9 cellular contexts compared by ENCODE assay signal in genomic region chr5:141960018-141960417, GRCh38. TPM values are rescaled to one million over a fixed set of nuclear protein-coding genes. Genes with fewer than 3 reads are reported as not detected.
DNase-seq lines count a peak whose midpoint lies in the region; ATAC-seq and TF ChIP-seq lines count a peak whose summit lies in the region.
"Had no signal": no experiment of that assay in that cellular context is flagged by ENCODE, and none has a peak within 500 bp of the region (broad histone marks: within the 10 kb centered on the region; RNA-seq: fewer than 3 reads in every experiment).

No MANE protein-coding gene starts in this region.

- peak in 2 of 8 donors; percentile 27 to 41 for ATAC-seq in heart right ventricle
- ATAC-seq in WTC11: peak; percentile 10
- no peak for ATAC-seq in thoracic aorta (ENCODE audit: insufficient number of reproducible peaks, low FRiP score, low read depth)
- no peak for ATAC-seq in HG02678 (IDR thresholded peaks at IDR 0.05; ENCODE audit: unreplicated experiment)
- no peak for ATAC-seq in GM19395 (IDR thresholded peaks at IDR 0.05; ENCODE audit: unreplicated experiment)

- no peaks in the 10 kb centered on the region for H3K9me3 Mint-ChIP-seq in WTC11

- DNase-seq in heart right ventricle (no peak), right atrium auricular region (ENCODE audit: low spot score) (no peak), WTC11 (ENCODE audit: low spot score) (peak; percentile 54), fibroblast of the aortic adventitia (ENCODE audit: low read depth) (no peak), thoracic aorta (ENCODE audit: low spot score) (no peak), AG08395 (ENCODE audit: low spot score) (no peak)

- intact Hi-C loops in heart right ventricle (cut with DNase I): loop anchor here in 9 of 10 donors (1.0 to 10.0 kb wide), 11 partner anchors 38 to 295 kb away; partner anchors contain the start of gene DELE1 (in 1 of the 9)

- H3K36me3 ChIP-seq in heart right ventricle: peaks cover 0 to 2% (median 0%) of the 10 kb centered on the region in 9 donors
- H3K36me3 ChIP-seq in right atrium auricular region: no peaks in the 10 kb centered on the region
- H3K36me3 ChIP-seq in thoracic aorta: no peaks in the 10 kb centered on the region
- H3K36me3 ChIP-seq: Peyer's patch had no signal

- no peak overlapping the region for H3K4me3 Mint-ChIP-seq in WTC11

- H3K27me3 Mint-ChIP-seq in WTC11 (ENCODE audit: low read depth): no peaks in the 10 kb centered on the region

- H3K4me3 ChIP-seq in heart right ventricle: no peak overlapping the region
- no peak overlapping the region for H3K4me3 ChIP-seq in right atrium auricular region
- no peak overlapping the region for H3K4me3 ChIP-seq in fibroblast of the aortic adventitia (ENCODE audit: low read depth, low read length)
- no peak overlapping the region for H3K4me3 ChIP-seq in thoracic aorta
- H3K4me3 ChIP-seq: Peyer's patch had no signal

- POLR2A ChIA-PET in WTC11 (lab: Charles Lee): interaction anchor here (1.2 to 1.7 kb wide), 4 partner anchors 9 to 258 kb away, joined by 3 to 8 read pairs (median 4); partner anchors contain the start of genes DELE1 and RNF14

- no peaks in the 10 kb centered on the region for H3K9me3 ChIP-seq in heart right ventricle
- no peaks in the 10 kb centered on the region for H3K9me3 ChIP-seq in right atrium auricular region
- no peaks in the 10 kb centered on the region for H3K9me3 ChIP-seq in thoracic aorta
- H3K9me3 ChIP-seq: Peyer's patch had no signal

- H3K4me1 Mint-ChIP-seq in WTC11: peaks cover 38% of the 10 kb centered on the region

- H3K27me3 ChIP-seq in heart right ventricle (no peaks in the 10 kb centered on the region), right atrium auricular region (no peaks in the 10 kb centered on the region), thoracic aorta (replicated peaks; ENCODE audit: insufficient read depth) (no peaks in the 10 kb centered on the region)
- H3K27me3 ChIP-seq: Peyer's patch had no signal

- no peak overlapping the region for H3K27ac Mint-ChIP-seq in WTC11

- CTCF ChIA-PET in WTC11 (lab: Charles Lee): interaction anchor here (0.6 to 7.4 kb wide), 67 partner anchors 10 to 484 kb away, joined by 3 to 136 read pairs (median 7); partner anchors contain the start of genes ARAP3, DELE1, DIAPH1 and FCHSD1

- peak overlapping the region in 8 of 10 donors; percentile 36 to 89 (median 82) for H3K27ac ChIP-seq in heart right ventricle
- H3K27ac ChIP-seq in right atrium auricular region: no peak overlapping the region
- H3K27ac ChIP-seq in thoracic aorta: no peak overlapping the region

- H3K36me3 Mint-ChIP-seq in WTC11: no peaks in the 10 kb centered on the region

- peak in 6 of 9 donors; percentile 28 to 49 (median 36) for TF ChIP-seq CTCF in heart right ventricle (IDR thresholded peaks at IDR 0.05)
- peak in 1 of 2 donors; percentile 28 for TF ChIP-seq CTCF in right atrium auricular region (IDR thresholded peaks at IDR 0.05)
- TF ChIP-seq CTCF in WTC11 (IDR thresholded peaks at IDR 0.05): no peak
- TF ChIP-seq CTCF in fibroblast of the aortic adventitia (IDR thresholded peaks at IDR 0.05; ENCODE audit: insufficient read depth, low read length): peak; percentile 28
- TF ChIP-seq CTCF in thoracic aorta (IDR thresholded peaks at IDR 0.05): peak; percentile 27

- peaks cover 5 to 60% (median 44%) of the 10 kb centered on the region in 9 donors for H3K4me1 ChIP-seq in heart right ventricle
- H3K4me1 ChIP-seq in right atrium auricular region: peaks cover 4 to 29% of the 10 kb centered on the region in 2 donors
- peaks cover 6 to 29% of the 10 kb centered on the region in 2 donors for H3K4me1 ChIP-seq in thoracic aorta (ENCODE audit: control insufficient read depth in 1 of 2, low read depth in 2 of 2)

- 49 to 55% methylated on average over 10 of the region's 10 CpGs for WGBS in heart right ventricle, 2 donors

TF ChIP-seq in WTC11, 78 proteins besides CTCF, POLR2A, EP300 and RAD21:
- TF ChIP-seq USF1 (CRISPR knock-in tag; IDR thresholded peaks at IDR 0.05) (peak; percentile 77), USF2 (CRISPR knock-in tag; IDR thresholded peaks at IDR 0.05) (peak; percentile 81), PREB (CRISPR knock-in tag; IDR thresholded peaks at IDR 0.05; ENCODE audit: borderline replicate concordance) (no peak), ZBTB21 (CRISPR knock-in tag; IDR thresholded peaks at IDR 0.05; ENCODE audit: borderline replicate concordance) (no peak), ZNF423 (CRISPR knock-in tag; IDR thresholded peaks at IDR 0.05) (0 out of 2 replicates have a peak, but pooled peaks have one; percentile 44), STAT6 (CRISPR knock-in tag; conservative IDR thresholded peaks at IDR 0.05; ENCODE audit: low read depth) (no peak)

RNA-seq across cellular contexts. Expression of gene PCDH12, which starts 2.0 kb away (rescaled TPM):
- total RNA-seq in heart right ventricle: 10 to 100 TPM in 5 of 10 donors, 1 to 10 TPM in 5; 4.9 to 16.6 (median 9.6) TPM
- polyA plus RNA-seq in heart right ventricle: 1 to 10 TPM; 3.6 to 3.7 TPM
- 1 to 10 TPM; 7.6 to 8.8 TPM for total RNA-seq in right atrium auricular region
- total RNA-seq in WTC11 (2021): 0.02 to 0.33 TPM in 2 of 3 replicates, not detected in the other
- total RNA-seq in fibroblast of the aortic adventitia (ENCODE audit: low replicate concordance): under 0.01 and 0.16 TPM in 2 replicates
- 1 to 10 TPM; 5.1 to 5.2 TPM for total RNA-seq in thoracic aorta

RNA-seq across cellular contexts. Expression of gene RNF14, which starts 8.9 kb away (rescaled TPM):
- total RNA-seq in heart right ventricle (100 to 1,000 TPM in 6 of 10 donors, 10 to 100 TPM in 4; 84.6 to 130 (median 102) TPM), right atrium auricular region (10 to 100 TPM; 59.7 to 74.6 TPM), WTC11 (2021) (17.0 to 22.6 TPM (median 20.5 TPM) in 3 replicates), fibroblast of the aortic adventitia (ENCODE audit: low replicate concordance) (80.3 and 93.6 TPM in 2 replicates), thoracic aorta (10 to 100 TPM; 63.4 to 93.3 TPM)
- 10 to 100 TPM; 20.3 to 44.9 TPM for polyA plus RNA-seq in heart right ventricle

RNA-seq across cellular contexts. Expression of gene DELE1, which starts 36.3 kb away (rescaled TPM):
- total RNA-seq in heart right ventricle: 100 to 1,000 TPM in 6 of 10 donors, 10 to 100 TPM in 4; 82.1 to 192 (median 141) TPM
- polyA plus RNA-seq in heart right ventricle: 10 to 100 TPM; 50.1 to 69.8 TPM
- total RNA-seq in right atrium auricular region: 10 to 100 TPM; 49.5 to 89.1 TPM
- total RNA-seq in WTC11 (2021): 79.3 to 83.8 TPM (median 81.5 TPM) in 3 replicates
- total RNA-seq in fibroblast of the aortic adventitia (ENCODE audit: low replicate concordance): 50.9 and 59.0 TPM in 2 replicates
- 100 to 1,000 TPM in 1 of 2 donors, 10 to 100 TPM in 1; 82.5 to 108 TPM for total RNA-seq in thoracic aorta

RNA-seq across cellular contexts. Expression of gene GNPDA1, which starts 52.8 kb away (rescaled TPM):
- 10 to 100 TPM; 18.9 to 24.3 (median 20.9) TPM for total RNA-seq in heart right ventricle
- 10 to 100 TPM; 11.6 to 14.3 TPM for polyA plus RNA-seq in heart right ventricle
- 10 to 100 TPM; 12.4 to 16.8 TPM for total RNA-seq in right atrium auricular region
- 54.8 to 67.3 TPM (median 62.9 TPM) in 3 replicates for total RNA-seq in WTC11 (2021)
- total RNA-seq in fibroblast of the aortic adventitia (ENCODE audit: low replicate concordance): 55.6 and 62.3 TPM in 2 replicates
- total RNA-seq in thoracic aorta: 10 to 100 TPM; 15.8 to 26.5 TPM

Comparison
In these comparisons a context has a peak if more than half of its experiments do, and no peak if none do; other contexts are left out.
1. H3K27ac ChIP-seq: peak in heart right ventricle (8 of 10); none in right atrium auricular region (0 of 2) and thoracic aorta (0 of 2).